16 cellular contexts compared by ENCODE assay signal in the genomic region with DNA sequence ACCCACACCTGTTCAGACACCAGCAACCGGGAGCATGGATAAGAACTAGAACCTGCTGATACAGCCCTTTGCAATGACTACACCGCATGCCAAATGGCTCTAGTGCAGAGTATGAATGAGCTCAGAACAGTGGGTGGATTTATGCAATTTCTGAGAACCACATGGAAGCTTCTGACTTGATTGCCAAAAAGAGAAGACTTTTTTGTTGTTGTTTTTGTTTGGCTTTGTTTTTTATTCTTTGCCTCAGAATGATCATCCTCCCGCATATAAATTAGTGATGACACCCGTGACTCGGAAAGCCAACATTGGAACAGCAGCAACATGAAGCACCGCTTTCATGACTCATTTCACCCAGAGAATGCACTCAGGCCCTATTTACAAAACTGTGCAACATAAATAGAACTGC.
DNase-seq lines count a peak whose midpoint lies in the region; TF ChIP-seq lines count a peak whose summit lies in the region.
"Had no signal": no experiment of that assay in that cellular context is flagged by ENCODE, and none has a peak within 500 bp of the region (broad histone marks: within the 10 kb centered on the region; RNA-seq: fewer than 3 reads in every experiment).

No MANE protein-coding gene starts in this region.

- DNase-seq in A673 (ENCODE audit: low spot score): peak; percentile 32
- DNase-seq in LHCN-M2 (ENCODE audit: low read depth): peak; percentile 57
- peak; percentile 35 to 77 for DNase-seq in cardiac fibroblast (ENCODE audit: low read depth in 2 of 2)
- peak; percentile 13 for DNase-seq in left kidney (ENCODE audit: low read depth, low spot score)
- no peak for DNase-seq in stimulated activated CD4-positive, alpha-beta T cell treated with anti-CD3 and anti-CD28 coated beads, Interleukin-2, amount 100 ng/mL, for 24 hours
- no peak for DNase-seq in SHP77 (lab: John Stamatoyannopoulos, UW)
- no peak for DNase-seq in NCI-H2029 treated with DMSO at 0.1 percent for 48 hours (lab: John Stamatoyannopoulos, UW)
- DNase-seq in stimulated activated CD4-positive, alpha-beta T cell treated with anti-CD3 and anti-CD28 coated beads, Interleukin-4, amount 100 ng/mL, for 1 hour: no peak
- DNase-seq: activated CD4-positive, alpha-beta T cell treated with anti-CD3 and anti-CD28 coated beads for 4 hours; cerebellar nuclear complex; GOT3; left colon; NCI-H2107; stimulated activated CD4-positive, alpha-beta T cell treated with anti-CD3 and anti-CD28 coated beads, Interleukin-4, amount 100 ng/mL, for 24 hours; T-helper 2 cell had no signal

- TF ChIP-seq CTCF in A673 (conservative IDR thresholded peaks at IDR 0.05; ENCODE audit: low read depth, low read length) (no peak), cardiac fibroblast (IDR thresholded peaks at IDR 0.05; ENCODE audit: low read depth, low read length) (no peak)

- CTCF ChIA-PET in A673 (lab: Charles Lee): no interaction called here

- H3K27ac ChIP-seq in A673 (ENCODE audit: low read depth, low read length, poor library complexity, severe bottlenecking): no peak overlapping the region

- no TSS peak for BruUV-seq in A673 (replicated peaks; lab: Mats Ljungman, UMichigan)

- H3K27me3 ChIP-seq in A673 (replicated peaks; ENCODE audit: insufficient read depth, low read depth, low read length, poor library complexity): no peaks in the 10 kb centered on the region
- H3K27me3 ChIP-seq: tibial nerve had no signal

- H3K4me3 ChIP-seq in A673 (ENCODE audit: low read depth, low read length, poor library complexity, severe bottlenecking) (no peak overlapping the region), cardiac fibroblast (replicated peaks in 1 of 2; ENCODE audit: low read depth in 2 of 2, low read length in 2 of 2) (no peak overlapping the region)
- H3K4me3 ChIP-seq: tibial nerve had no signal

- intact Hi-C loops in A673 (cut with micrococcal nuclease; ENCODE audit: unreplicated experiment): no loop called here

- H3K4me1 ChIP-seq in A673 (ENCODE audit: insufficient read depth, low read length, poor library complexity, severe bottlenecking): no peaks in the 10 kb centered on the region

- POLR2A ChIA-PET in A673 (lab: Charles Lee; ENCODE audit: low non-redundant PET): no interaction called here

- no peaks in the 10 kb centered on the region for H3K9me3 ChIP-seq in A673 (ENCODE audit: low read depth, low read length, poor library complexity, severe bottlenecking)
- H3K9me3 ChIP-seq: tibial nerve had no signal

- H3K36me3 ChIP-seq in A673 (ENCODE audit: insufficient read depth, low read length, poor library complexity, severe bottlenecking): no peaks in the 10 kb centered on the region
- H3K36me3 ChIP-seq: tibial nerve had no signal

Comparison
In these comparisons a context has a peak if more than half of its experiments do, and no peak if none do; other contexts are left out.
1. DNase-seq: peak in A673 (single experiment), LHCN-M2 (single experiment), cardiac fibroblast (2 of 2) and left kidney (single experiment); none in stimulated activated CD4-positive, alpha-beta T cell treated with anti-CD3 and anti-CD28 coated beads, Interleukin-2, amount 100 ng/mL, for 24 hours (0 of 2), SHP77 (0 of 2), NCI-H2029 treated with DMSO at 0.1 percent for 48 hours (single experiment) and stimulated activated CD4-positive, alpha-beta T cell treated with anti-CD3 and anti-CD28 coated beads, Interleukin-4, amount 100 ng/mL, for 1 hour (single experiment).